Comparison of ENCODE assay signal across 12 cellular contexts in genomic region chr3:127708837-127709236, GRCh38.
"Had no signal": no experiment of that assay in that cellular context is flagged by ENCODE, and none has a peak within 500 bp of the region (broad histone marks: within the 10 kb centered on the region; RNA-seq: fewer than 3 reads in every experiment).

No MANE protein-coding gene starts in this region.

- H3K4me2 ChIP-seq: smooth muscle cell had no signal

- H3K36me3 ChIP-seq: ovary had no signal

- H3K27me3 ChIP-seq: colonic mucosa, ovary, upper lobe of left lung had no signal

- H3K9me3 ChIP-seq: colonic mucosa, ovary, upper lobe of left lung had no signal

- H3K4me3 ChIP-seq: colonic mucosa, ovary, SK-N-MC, smooth muscle cell, upper lobe of left lung had no signal

- H3K4me1 ChIP-seq: colonic mucosa had no signal

- DNase-seq: activated CD4-positive, alpha-beta memory T cell treated with anti-CD3 and anti-CD28 coated beads, Interleukin-2, amount 10 ng/mL, durations not matched to agents 7 days and 5 days; activated naive CD4-positive, alpha-beta T cell; activated T-cell treated with anti-CD3 and anti-CD28 coated beads, Interleukin-2, amount 50 U/mL, for 72 hours; colonic mucosa; substantia nigra; T-helper 1 cell had no signal

- ATAC-seq: activated T-cell treated with anti-CD3 and anti-CD28 coated beads, Interleukin-2, amount 50 U/mL, for 72 hours; stimulated activated effector memory CD8-positive, alpha-beta T cell treated with anti-CD3 and anti-CD28 coated beads, Interleukin-12 subunit alpha, Interleukin-12 subunit beta, amount 100 ng/mL, for 72 hours had no signal

- H3K27ac ChIP-seq: colonic mucosa, ovary, SK-N-MC, upper lobe of left lung, VCaP had no signal
